ENCODE assay signal across 2 cellular contexts in genomic region chr3:31534036-31534435, GRCh38.
TF ChIP-seq lines count a peak whose summit lies in the region.

No MANE protein-coding gene starts in this region.

TF ChIP-seq in GM12878, 131 proteins besides CTCF, POLR2A, EP300 and RAD21 (continued from another document):
- TF ChIP-seq, protein P1, sequence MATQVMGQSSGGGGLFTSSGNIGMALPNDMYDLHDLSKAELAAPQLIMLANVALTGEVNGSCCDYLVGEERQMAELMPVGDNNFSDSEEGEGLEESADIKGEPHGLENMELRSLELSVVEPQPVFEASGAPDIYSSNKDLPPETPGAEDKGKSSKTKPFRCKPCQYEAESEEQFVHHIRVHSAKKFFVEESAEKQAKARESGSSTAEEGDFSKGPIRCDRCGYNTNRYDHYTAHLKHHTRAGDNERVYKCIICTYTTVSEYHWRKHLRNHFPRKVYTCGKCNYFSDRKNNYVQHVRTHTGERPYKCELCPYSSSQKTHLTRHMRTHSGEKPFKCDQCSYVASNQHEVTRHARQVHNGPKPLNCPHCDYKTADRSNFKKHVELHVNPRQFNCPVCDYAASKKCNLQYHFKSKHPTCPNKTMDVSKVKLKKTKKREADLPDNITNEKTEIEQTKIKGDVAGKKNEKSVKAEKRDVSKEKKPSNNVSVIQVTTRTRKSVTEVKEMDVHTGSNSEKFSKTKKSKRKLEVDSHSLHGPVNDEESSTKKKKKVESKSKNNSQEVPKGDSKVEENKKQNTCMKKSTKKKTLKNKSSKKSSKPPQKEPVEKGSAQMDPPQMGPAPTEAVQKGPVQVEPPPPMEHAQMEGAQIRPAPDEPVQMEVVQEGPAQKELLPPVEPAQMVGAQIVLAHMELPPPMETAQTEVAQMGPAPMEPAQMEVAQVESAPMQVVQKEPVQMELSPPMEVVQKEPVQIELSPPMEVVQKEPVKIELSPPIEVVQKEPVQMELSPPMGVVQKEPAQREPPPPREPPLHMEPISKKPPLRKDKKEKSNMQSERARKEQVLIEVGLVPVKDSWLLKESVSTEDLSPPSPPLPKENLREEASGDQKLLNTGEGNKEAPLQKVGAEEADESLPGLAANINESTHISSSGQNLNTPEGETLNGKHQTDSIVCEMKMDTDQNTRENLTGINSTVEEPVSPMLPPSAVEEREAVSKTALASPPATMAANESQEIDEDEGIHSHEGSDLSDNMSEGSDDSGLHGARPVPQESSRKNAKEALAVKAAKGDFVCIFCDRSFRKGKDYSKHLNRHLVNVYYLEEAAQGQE (IDR thresholded peaks at IDR 0.05; ENCODE audit: low read depth, low read length), result no peak
- TF ChIP-seq LARP7 (IDR thresholded peaks at IDR 0.05) (no peak), TCF7 (IDR thresholded peaks at IDR 0.05; ENCODE audit: borderline replicate concordance) (no peak), FOS (IDR thresholded peaks at IDR 0.05; ENCODE audit: borderline replicate concordance, extremely low read depth, insufficient read length) (no peak), PKNOX1 (IDR thresholded peaks at IDR 0.05) (no peak), HDAC2 (IDR thresholded peaks at IDR 0.05) (no peak)

TF ChIP-seq in liver, 16 proteins besides CTCF, POLR2A, EP300 and RAD21 (continued from another document):
- TF ChIP-seq ZBTB33 (IDR thresholded peaks at IDR 0.05) (no peak), HNF4A (conservative IDR thresholded peaks at IDR 0.05) (no peak), FOXA2 (IDR thresholded peaks at IDR 0.05) (no peak), SP1 (IDR thresholded peaks at IDR 0.05) (no peak), NR2F2 (IDR thresholded peaks at IDR 0.05) (no peak), HNF4G (IDR thresholded peaks at IDR 0.05) (no peak), RXRA (IDR thresholded peaks at IDR 0.05) (no peak), ATF3 (IDR thresholded peaks at IDR 0.05) (no peak), FOXA1 (IDR thresholded peaks at IDR 0.05) (no peak), TAF1 (conservative IDR thresholded peaks at IDR 0.05) (no peak), YY1 (IDR thresholded peaks at IDR 0.05) (no peak), EGR1 (IDR thresholded peaks at IDR 0.05; ENCODE audit: low read depth in 2 of 2) (no peak)
- TF ChIP-seq, protein P2, sequence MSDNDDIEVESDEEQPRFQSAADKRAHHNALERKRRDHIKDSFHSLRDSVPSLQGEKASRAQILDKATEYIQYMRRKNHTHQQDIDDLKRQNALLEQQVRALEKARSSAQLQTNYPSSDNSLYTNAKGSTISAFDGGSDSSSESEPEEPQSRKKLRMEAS (IDR thresholded peaks at IDR 0.05), result no peak
